ENCODE assay signal across 8 cellular contexts in genomic region chr14:24274101-24274543, GRCh38. TPM values are rescaled to one million over a fixed set of nuclear protein-coding genes. Genes with fewer than 3 reads are reported as not detected.
DNase-seq lines count a peak whose midpoint lies in the region; ATAC-seq and TF ChIP-seq lines count a peak whose summit lies in the region.

No MANE protein-coding gene starts in this region.

- peaks cover 0 to 10% (median 7%) of the 10 kb centered on the region in 5 donors for H3K36me3 ChIP-seq in subcutaneous abdominal adipose tissue (ENCODE audit: control insufficient read depth in 5 of 5, insufficient read depth in 5 of 5, low read length in 5 of 5)

- H3K4me3 Mint-ChIP-seq in T-helper 2 cell treated with Interferon-gamma antibody and Interleukin-4, amounts not matched to agents 5 μg/mL and 100 μg/mL, for 36 hours = peak overlapping the region; percentile 8

- peak overlapping the region; percentile 71 for H3K27ac Mint-ChIP-seq in T-helper 2 cell treated with Interferon-gamma antibody and Interleukin-4, amounts not matched to agents 5 μg/mL and 100 μg/mL, for 36 hours

- H3K27me3 Mint-ChIP-seq in T-helper 2 cell treated with Interferon-gamma antibody and Interleukin-4, amounts not matched to agents 5 μg/mL and 100 μg/mL, for 36 hours (ENCODE audit: low read depth) = no peaks in the 10 kb centered on the region

- no peaks in the 10 kb centered on the region for H3K27me3 ChIP-seq in subcutaneous abdominal adipose tissue (ENCODE audit: control insufficient read depth in 5 of 5, insufficient read depth in 4 of 5, low read length in 5 of 5)

- no peaks in the 10 kb centered on the region for H3K9me3 Mint-ChIP-seq in T-helper 2 cell treated with Interferon-gamma antibody and Interleukin-4, amounts not matched to agents 5 μg/mL and 100 μg/mL, for 36 hours

- peaks cover 9% of the 10 kb centered on the region for H3K36me3 Mint-ChIP-seq in T-helper 2 cell treated with Interferon-gamma antibody and Interleukin-4, amounts not matched to agents 5 μg/mL and 100 μg/mL, for 36 hours (ENCODE audit: low read depth)

- H3K4me1 ChIP-seq in subcutaneous abdominal adipose tissue (ENCODE audit: control insufficient read depth in 5 of 5, insufficient read depth in 5 of 5, low read length in 5 of 5) = peaks cover 4 to 71% (median 67%) of the 10 kb centered on the region in 5 donors

- DNase-seq in activated CD4-positive, CD25-positive, alpha-beta regulatory T cell (lab: John Stamatoyannopoulos, UW) = no peak
- DNase-seq in T-helper 2 cell treated with Interferon-gamma antibody and Interleukin-4, amounts not matched to agents 5 μg/mL and 100 μg/mL, for 36 hours (ENCODE audit: low spot score) = peak; percentile 65
- DNase-seq in fibroblast of mammary gland (ENCODE audit: low read depth) (peak; percentile 6), GOT3 (lab: John Stamatoyannopoulos, UW) (no peak), mucosa of gallbladder (ENCODE audit: low spot score) (no peak)

- H3K4me1 Mint-ChIP-seq in T-helper 2 cell treated with Interferon-gamma antibody and Interleukin-4, amounts not matched to agents 5 μg/mL and 100 μg/mL, for 36 hours (ENCODE audit: low read depth) = peaks cover 52% of the 10 kb centered on the region

- peak; percentile 67 to 73 for ATAC-seq in activated CD4-positive, CD25-positive, alpha-beta regulatory T cell treated with anti-CD3 and anti-CD28 coated beads, Interleukin-2, amount 50 U/mL, for 24 hours
- peak; percentile 45 for ATAC-seq in HG03108 (IDR thresholded peaks at IDR 0.05; ENCODE audit: unreplicated experiment)

- no peaks in the 10 kb centered on the region for H3K9me3 ChIP-seq in subcutaneous abdominal adipose tissue (ENCODE audit: control insufficient read depth in 5 of 5, low read length in 5 of 5)

- TF ChIP-seq CTCF in fibroblast of mammary gland (conservative IDR thresholded peaks at IDR 0.05; ENCODE audit: control insufficient read depth, insufficient read depth, low read depth, low read length) = no peak

- H3K27ac ChIP-seq in subcutaneous abdominal adipose tissue (ENCODE audit: low read depth, low read length) = peak overlapping the region; percentile 64

- H3K4me3 ChIP-seq in fibroblast of mammary gland (ENCODE audit: control insufficient read depth, low read depth, low read length) (no peak overlapping the region), subcutaneous abdominal adipose tissue (ENCODE audit: low read depth in 1 of 5, low read length in 5 of 5) (no peak overlapping the region)

- no peak overlapping the region for H3K9ac ChIP-seq in subcutaneous abdominal adipose tissue (ENCODE audit: low read length in 5 of 5)

RNA-seq across cellular contexts. Expression of gene RABGGTA, which starts 2.7 kb away (rescaled TPM):
- total RNA-seq in mucosa of gallbladder = 36.0 TPM

RNA-seq across cellular contexts. Expression of gene TGM1, which starts 11.1 kb away (rescaled TPM):
- 3.0 TPM for total RNA-seq in mucosa of gallbladder

RNA-seq across cellular contexts. Expression of gene DHRS1, which starts 25.5 kb away (rescaled TPM):
- total RNA-seq in mucosa of gallbladder = 39.2 TPM

RNA-seq across cellular contexts. Expression of gene NOP9, which starts 25.5 kb away (rescaled TPM):
- 24.7 TPM for total RNA-seq in mucosa of gallbladder

RNA-seq across cellular contexts. Expression of gene TINF2, which starts 31.7 kb away (rescaled TPM):
- total RNA-seq in mucosa of gallbladder = 61.8 TPM

Comparison
In these comparisons a context has a peak if more than half of its experiments do, and no peak if none do; other contexts are left out.
1. DNase-seq: peak in T-helper 2 cell treated with Interferon-gamma antibody and Interleukin-4, amounts not matched to agents 5 μg/mL and 100 μg/mL, for 36 hours (single experiment) and fibroblast of mammary gland (single experiment); none in activated CD4-positive, CD25-positive, alpha-beta regulatory T cell (0 of 4), GOT3 (single experiment) and mucosa of gallbladder (single experiment).